Comparison of ENCODE assay signal across 20 cellular contexts in genomic region chr12:66014818-66015217, GRCh38.
DNase-seq lines count a peak whose midpoint lies in the region; ATAC-seq, FAIRE-seq and TF ChIP-seq lines count a peak whose summit lies in the region.
"Had no signal": no experiment of that assay in that cellular context is flagged by ENCODE, and none has a peak within 500 bp of the region (broad histone marks: within the 10 kb centered on the region; RNA-seq: fewer than 3 reads in every experiment).

No MANE protein-coding gene starts in this region.

- no peak for TF ChIP-seq POLR2A in breast epithelium (IDR thresholded peaks at IDR 0.05)
- TF ChIP-seq POLR2A in GM12892 (IDR thresholded peaks at IDR 0.05; ENCODE audit: low read depth, low read length) = no peak

- ATAC-seq in RWPE2 (ENCODE audit: low read depth) = peak; percentile 85
- ATAC-seq: gastroesophageal sphincter, right cardiac atrium, T-helper 17 cell had no signal

- H3K36me3 Mint-ChIP-seq in MCF 10A (ENCODE audit: insufficient read depth, unreplicated experiment) = no peaks in the 10 kb centered on the region
- H3K36me3 Mint-ChIP-seq: immature natural killer cell had no signal

- POLR2A ChIA-PET in MCF 10A (lab: Yijun Ruan, JAX) = interaction anchor here (0.5 to 4.4 kb wide), 6 partner anchors 8 to 311 kb away, joined by 3 to 11 read pairs (median 3); no protein-coding TSS in a partner anchor

- H3F3A ChIP-seq in smooth muscle cell (ENCODE audit: low read depth) = peaks cover 29% of the 10 kb centered on the region

- H3K79me2 ChIP-seq in smooth muscle cell (ENCODE audit: low read depth) = no peaks in the 10 kb centered on the region

- WGBS in smooth muscle cell (ENCODE audit: low lambda C conversion rate) = 7% methylated on average over 3 of the region's 3 CpGs

- H2AFZ ChIP-seq in smooth muscle cell (ENCODE audit: low read depth) = no peak overlapping the region

- intact Hi-C loops in MCF 10A (cut with micrococcal nuclease) (no loop called here), breast epithelium (cut with DNase I; ENCODE audit: low total_unique reads) (no loop called here)

- H3K4me3 ChIP-seq in breast epithelium (no peak overlapping the region), RWPE2 (ENCODE audit: severe bottlenecking) (no peak overlapping the region), smooth muscle cell (no peak overlapping the region)
- H3K4me3 ChIP-seq: gastroesophageal sphincter, uterus had no signal

- H3K9ac ChIP-seq in smooth muscle cell (ENCODE audit: low read depth) = no peak overlapping the region

- no peak overlapping the region for H3K4me3 Mint-ChIP-seq in MCF 10A (ENCODE audit: unreplicated experiment)
- H3K4me3 Mint-ChIP-seq: activated CD4-positive, alpha-beta T cell treated with anti-CD3 and anti-CD28 coated beads, Interleukin-2, amount 10 ng/mL, durations not matched to agents 7 days and 5 days; activated T-helper 1 cell treated with anti-CD3 and anti-CD28 coated beads, Interleukin-12 subunit alpha, Interleukin-12 subunit beta, Interleukin-2, Interleukin-4 antibody, amounts not matched to agents 30 ng/mL and 10 ng/mL and 1 ng/mL, durations not matched to agents 14 hours and 24 hours and 36 hours; H9; immature natural killer cell had no signal

- H3K9me3 ChIP-seq in breast epithelium (no peaks in the 10 kb centered on the region), RWPE2 (ENCODE audit: severe bottlenecking) (no peaks in the 10 kb centered on the region), smooth muscle cell (replicated peaks; ENCODE audit: low read depth) (no peaks in the 10 kb centered on the region)
- H3K9me3 ChIP-seq: uterus had no signal

- H3K27me3 ChIP-seq in breast epithelium (no peaks in the 10 kb centered on the region), RWPE2 (ENCODE audit: insufficient read depth, poor library complexity, severe bottlenecking) (no peaks in the 10 kb centered on the region), smooth muscle cell (ENCODE audit: low read depth) (no peaks in the 10 kb centered on the region)
- H3K27me3 ChIP-seq: uterus had no signal

- no peak for TF ChIP-seq CTCF in MCF 10A (IDR thresholded peaks at IDR 0.05; ENCODE audit: unreplicated experiment)
- no peak for TF ChIP-seq CTCF in breast epithelium (IDR thresholded peaks at IDR 0.05)
- TF ChIP-seq CTCF in RWPE2 (IDR thresholded peaks at IDR 0.05; ENCODE audit: poor library complexity, severe bottlenecking) = no peak
- no peak for TF ChIP-seq CTCF in smooth muscle cell (IDR thresholded peaks at IDR 0.05; ENCODE audit: borderline replicate concordance, insufficient read depth, poor library complexity, severe bottlenecking)

- H3K27ac ChIP-seq in breast epithelium = no peak overlapping the region
- H3K27ac ChIP-seq in RWPE2 (ENCODE audit: poor library complexity, severe bottlenecking) = peak overlapping the region; percentile 35
- H3K27ac ChIP-seq in smooth muscle cell (ENCODE audit: low read depth) = peak overlapping the region; percentile 79
- H3K27ac ChIP-seq: gastroesophageal sphincter, uterus had no signal

- peak overlapping the region; percentile 53 for H3K4me2 ChIP-seq in smooth muscle cell

- FAIRE-seq in GM12892 (lab: Jason Lieb, UNC) = no peak

- peak overlapping the region; percentile 88 for H3K27ac Mint-ChIP-seq in MCF 10A (ENCODE audit: low read depth, unreplicated experiment)
- H3K27ac Mint-ChIP-seq: activated CD4-positive, alpha-beta T cell treated with anti-CD3 and anti-CD28 coated beads, Interleukin-2, amount 10 ng/mL, durations not matched to agents 7 days and 5 days; activated T-helper 1 cell treated with anti-CD3 and anti-CD28 coated beads, Interleukin-12 subunit alpha, Interleukin-12 subunit beta, Interleukin-2, Interleukin-4 antibody, amounts not matched to agents 30 ng/mL and 10 ng/mL and 1 ng/mL, durations not matched to agents 14 hours and 24 hours and 36 hours; H9; immature natural killer cell; T-helper 17 cell had no signal

- CTCF ChIA-PET in MCF 10A (lab: Yijun Ruan, JAX) = interaction anchor here (0.5 to 0.7 kb wide), 3 partner anchors 26 to 697 kb away, joined by 3 to 4 read pairs (median 3); no protein-coding TSS in a partner anchor

- H4K20me1 ChIP-seq in smooth muscle cell (ENCODE audit: low read depth) = no peaks in the 10 kb centered on the region

- no peaks in the 10 kb centered on the region for H3K27me3 Mint-ChIP-seq in MCF 10A (ENCODE audit: insufficient read depth, unreplicated experiment)

- no peaks in the 10 kb centered on the region for H3K36me3 ChIP-seq in breast epithelium
- H3K36me3 ChIP-seq in RWPE2 (ENCODE audit: low read depth) = no peaks in the 10 kb centered on the region
- H3K36me3 ChIP-seq in smooth muscle cell (ENCODE audit: low read depth) = no peaks in the 10 kb centered on the region
- H3K36me3 ChIP-seq: gastroesophageal sphincter, uterus had no signal

- H3K4me1 ChIP-seq in breast epithelium (no peaks in the 10 kb centered on the region), RWPE2 (ENCODE audit: insufficient read depth, poor library complexity, severe bottlenecking) (peaks cover 23% of the 10 kb centered on the region), smooth muscle cell (ENCODE audit: low read depth) (peaks cover 14% of the 10 kb centered on the region)
- H3K4me1 ChIP-seq: gastroesophageal sphincter, uterus had no signal

- H3K4me1 Mint-ChIP-seq in MCF 10A (ENCODE audit: insufficient read depth, unreplicated experiment) = peaks cover 27% of the 10 kb centered on the region
- H3K4me1 Mint-ChIP-seq: activated CD4-positive, alpha-beta T cell treated with anti-CD3 and anti-CD28 coated beads, Interleukin-2, amount 10 ng/mL, durations not matched to agents 7 days and 5 days; immature natural killer cell; T-helper 17 cell had no signal

- no TSS peak for BruUV-seq in MCF 10A (replicated peaks; lab: Mats Ljungman, UMichigan)

- H3K9me3 Mint-ChIP-seq in MCF 10A (ENCODE audit: unreplicated experiment) = no peaks in the 10 kb centered on the region
- H3K9me3 Mint-ChIP-seq: activated CD4-positive, alpha-beta T cell treated with anti-CD3 and anti-CD28 coated beads, Interleukin-2, amount 10 ng/mL, durations not matched to agents 7 days and 5 days; H9 had no signal

- DNase-seq in MCF 10A (ENCODE audit: unreplicated experiment) (peak; percentile 26), breast epithelium (ENCODE audit: low spot score in 2 of 2) (no peak), RWPE2 (ENCODE audit: low spot score) (no peak), fibroblast of gingiva (ENCODE audit: low read depth) (peak; percentile 65), smooth muscle cell (lab: John Stamatoyannopoulos, UW; ENCODE audit: unreplicated experiment) (no peak), superior temporal gyrus (ENCODE audit: extremely low spot score) (no peak), GM12892 (ENCODE audit: insufficient read length) (no peak)
- DNase-seq in activated CD4-positive, alpha-beta T cell treated with anti-CD3 and anti-CD28 coated beads for 1 hour = no peak
- DNase-seq: 8988T; activated CD4-positive, alpha-beta T cell treated with anti-CD3 and anti-CD28 coated beads, Interleukin-2, amount 10 ng/mL, durations not matched to agents 7 days and 5 days; GF-D8; H9; immature natural killer cell; NCI-H1930; right cardiac atrium; stimulated activated CD4-positive, alpha-beta T cell treated with anti-CD3 and anti-CD28 coated beads, Interleukin-4, amount 100 ng/mL, for 24 hours; T-helper 17 cell; uterus had no signal

Comparison
In these comparisons a context has a peak if more than half of its experiments do, and no peak if none do; other contexts are left out.
1. DNase-seq: peak in MCF 10A (single experiment) and fibroblast of gingiva (single experiment); none in breast epithelium (0 of 2), RWPE2 (single experiment), smooth muscle cell (single experiment), activated CD4-positive, alpha-beta T cell treated with anti-CD3 and anti-CD28 coated beads for 1 hour (single experiment), superior temporal gyrus (single experiment) and GM12892 (single experiment).
2. H3K27ac ChIP-seq: peak in RWPE2 (single experiment) and smooth muscle cell (single experiment); none in breast epithelium (0 of 2).